Comparison of ENCODE assay signal across 38 cellular contexts in genomic region chr6:144122861-144123260, GRCh38.
"Had no signal": no experiment of that assay in that cellular context is flagged by ENCODE, and none has a peak within 500 bp of the region (broad histone marks: within the 10 kb centered on the region; RNA-seq: fewer than 3 reads in every experiment).

No MANE protein-coding gene starts in this region.

- H3K27me3 Mint-ChIP-seq: activated B cell treated with CpG ODN at 0.5 μM for 24 hours; activated CD8-positive, alpha-beta T cell treated with anti-CD3 and anti-CD28 coated beads for 36 hours had no signal

- FAIRE-seq: astrocyte, TTC549 had no signal

- ATAC-seq: activated CD8-positive, alpha-beta T cell treated with anti-CD3 and anti-CD28 coated beads for 36 hours; activated naive CD4-positive, alpha-beta T cell treated with anti-CD3 and anti-CD28 coated beads, Interleukin-2, amount 50 U/mL, for 72 hours; activated T-cell treated with anti-CD3 and anti-CD28 coated beads, Interleukin-2, amount 50 U/mL, for 4 hours; activated T-cell treated with anti-CD3 and anti-CD28 coated beads, Interleukin-2, amount 50 U/mL, for 72 hours; activated T-helper 17 cell treated with anti-CD3 and anti-CD28 coated beads, Interleukin-2, amount 50 U/mL, for 72 hours; body of pancreas had no signal

- H3K27ac ChIP-seq: adrenal gland, body of pancreas, brain microvascular endothelial cell, breast epithelium, VCaP had no signal

- H3K4me3 ChIP-seq: adrenal gland, body of pancreas, breast epithelium had no signal

- H3K27me3 ChIP-seq: adrenal gland, body of pancreas, brain microvascular endothelial cell, breast epithelium had no signal

- H3K36me3 Mint-ChIP-seq: activated CD4-positive, alpha-beta memory T cell treated with anti-CD3 and anti-CD28 coated beads for 36 hours; activated naive CD4-positive, alpha-beta T cell treated with anti-CD3 and anti-CD28 coated beads, Interleukin-2, amount 50 U/mL, for 72 hours; activated naive CD8-positive, alpha-beta T cell treated with anti-CD3 and anti-CD28 coated beads for 36 hours had no signal

- H3K4me1 Mint-ChIP-seq: activated CD4-positive, alpha-beta T cell treated with anti-CD3 and anti-CD28 coated beads, Interleukin-2, amount 10 ng/mL, durations not matched to agents 24 days and 14 days; activated naive CD8-positive, alpha-beta T cell treated with anti-CD3 and anti-CD28 coated beads for 36 hours; activated T-helper 17 cell treated with anti-CD3 and anti-CD28 coated beads, Interleukin-2, amount 50 U/mL, for 72 hours had no signal

- H3K9me3 ChIP-seq: adrenal gland, body of pancreas, breast epithelium had no signal

- DNase-seq: activated B cell treated with CpG ODN at 0.5 μM for 24 hours; activated CD4-positive, alpha-beta memory T cell treated with anti-CD3 and anti-CD28 coated beads for 36 hours; activated CD4-positive, alpha-beta T cell treated with anti-CD3 and anti-CD28 coated beads for 4 hours; activated CD4-positive, alpha-beta T cell treated with anti-CD3 and anti-CD28 coated beads, Interleukin-2, amount 10 ng/mL, durations not matched to agents 24 days and 14 days; activated CD4-positive, alpha-beta T cell treated with anti-CD3 and anti-CD28 coated beads, Interleukin-2, amount 50 U/mL, for 1 hour; activated CD4-positive, alpha-beta T cell treated with anti-CD3 and anti-CD28 coated beads, Interleukin-2, amount 50 U/mL, for 4 hours; activated CD4-positive, CD25-positive, alpha-beta regulatory T cell treated with anti-CD3 and anti-CD28 coated beads, Interleukin-2, amount 50 U/mL, for 72 hours; activated CD8-positive, alpha-beta memory T cell treated with anti-CD3 and anti-CD28 coated beads, Interleukin-2, amount 50 U/mL, for 4 hours; activated CD8-positive, alpha-beta T cell treated with anti-CD3 and anti-CD28 coated beads for 36 hours; activated effector memory CD4-positive, alpha-beta T cell treated with anti-CD3 and anti-CD28 coated beads, Interleukin-2, amount 50 U/mL, for 16 hours; activated gamma-delta T cell treated with Interleukin-2 at 50 U/mL for 16 hours; activated naive CD4-positive, alpha-beta T cell; activated naive CD4-positive, alpha-beta T cell treated with anti-CD3 and anti-CD28 coated beads for 36 hours; activated naive CD4-positive, alpha-beta T cell treated with anti-CD3 and anti-CD28 coated beads, Interleukin-2, amount 50 U/mL, for 16 hours; activated naive CD8-positive, alpha-beta T cell treated with anti-CD3 and anti-CD28 coated beads for 36 hours; activated T-cell treated with anti-CD3 and anti-CD28 coated beads for 4 hours; activated T-cell treated with anti-CD3 and anti-CD28 coated beads, Interleukin-2, amount 50 U/mL, for 1 hour; activated T-cell treated with anti-CD3 and anti-CD28 coated beads, Interleukin-2, amount 50 U/mL, for 4 hours; activated T-cell treated with anti-CD3 and anti-CD28 coated beads, Interleukin-2, amount 50 U/mL, for 72 hours; adrenal gland; amniotic stem cell; aorta; body of pancreas; brain microvascular endothelial cell; central memory CD4-positive, alpha-beta T cell; cerebellar nuclear complex; T-helper 1 cell; T-helper 2 cell; T-helper 9 cell had no signal

- H3K4me3 Mint-ChIP-seq: activated B cell treated with CpG ODN at 0.5 μM for 24 hours; activated CD4-positive, alpha-beta memory T cell treated with anti-CD3 and anti-CD28 coated beads for 36 hours; activated CD4-positive, alpha-beta T cell treated with anti-CD3 and anti-CD28 coated beads, Interleukin-2, amount 10 ng/mL, durations not matched to agents 24 days and 14 days; activated CD8-positive, alpha-beta T cell treated with anti-CD3 and anti-CD28 coated beads for 36 hours; activated naive CD4-positive, alpha-beta T cell treated with anti-CD3 and anti-CD28 coated beads for 36 hours; activated naive CD8-positive, alpha-beta T cell treated with anti-CD3 and anti-CD28 coated beads for 36 hours; activated T-cell treated with anti-CD3 and anti-CD28 coated beads, Interleukin-2, amount 50 U/mL, for 4 hours; activated T-cell treated with anti-CD3 and anti-CD28 coated beads, Interleukin-2, amount 50 U/mL, for 72 hours; activated T-helper 1 cell treated with anti-CD3 and anti-CD28 coated beads, Interleukin-12 subunit alpha, Interleukin-12 subunit beta, Interleukin-2, Interleukin-4 antibody, amounts not matched to agents 30 ng/mL and 10 ng/mL and 1 ng/mL, durations not matched to agents 14 hours and 24 hours and 36 hours; activated T-helper 17 cell treated with anti-CD3 and anti-CD28 coated beads, Interleukin-2, amount 50 U/mL, for 72 hours; T-helper 1 cell treated with Interleukin-12 subunit alpha and Interleukin-12 subunit beta and Interleukin-4 antibody, amounts not matched to agents 30 μg/mL and 1 μg/mL, for 36 hours; T-helper 2 cell treated with Interferon-gamma antibody and Interleukin-4, amounts not matched to agents 5 μg/mL and 100 μg/mL, for 36 hours had no signal

- H3K9me3 Mint-ChIP-seq: activated B cell treated with CpG ODN at 0.5 μM for 24 hours; activated CD4-positive, alpha-beta memory T cell treated with anti-CD3 and anti-CD28 coated beads for 36 hours; activated CD8-positive, alpha-beta T cell treated with anti-CD3 and anti-CD28 coated beads for 36 hours; activated naive CD4-positive, alpha-beta T cell treated with anti-CD3 and anti-CD28 coated beads for 36 hours; activated naive CD4-positive, alpha-beta T cell treated with anti-CD3 and anti-CD28 coated beads, Interleukin-2, amount 50 U/mL, for 72 hours; activated naive CD8-positive, alpha-beta T cell treated with anti-CD3 and anti-CD28 coated beads for 36 hours; activated T-cell treated with anti-CD3 and anti-CD28 coated beads, Interleukin-2, amount 50 U/mL, for 4 hours; activated T-helper 1 cell treated with anti-CD3 and anti-CD28 coated beads, Interleukin-12 subunit alpha, Interleukin-12 subunit beta, Interleukin-2, Interleukin-4 antibody, amounts not matched to agents 30 ng/mL and 10 ng/mL and 1 ng/mL, durations not matched to agents 14 hours and 24 hours and 36 hours; activated T-helper 17 cell treated with anti-CD3 and anti-CD28 coated beads, Interleukin-2, amount 50 U/mL, for 72 hours; T-helper 1 cell treated with Interleukin-12 subunit alpha and Interleukin-12 subunit beta and Interleukin-4 antibody, amounts not matched to agents 30 μg/mL and 1 μg/mL, for 36 hours; T-helper 2 cell treated with Interferon-gamma antibody and Interleukin-4, amounts not matched to agents 5 μg/mL and 100 μg/mL, for 36 hours had no signal

- H3K4me1 ChIP-seq: adrenal gland, body of pancreas, breast epithelium had no signal

- H3K27ac Mint-ChIP-seq: activated B cell treated with CpG ODN at 0.5 μM for 24 hours; activated CD4-positive, alpha-beta memory T cell treated with anti-CD3 and anti-CD28 coated beads for 36 hours; activated CD4-positive, alpha-beta T cell treated with anti-CD3 and anti-CD28 coated beads, Interleukin-2, amount 10 ng/mL, durations not matched to agents 24 days and 14 days; activated CD8-positive, alpha-beta T cell treated with anti-CD3 and anti-CD28 coated beads for 36 hours; activated naive CD4-positive, alpha-beta T cell treated with anti-CD3 and anti-CD28 coated beads for 36 hours; activated naive CD8-positive, alpha-beta T cell treated with anti-CD3 and anti-CD28 coated beads for 36 hours; activated T-cell treated with anti-CD3 and anti-CD28 coated beads, Interleukin-2, amount 50 U/mL, for 72 hours; activated T-helper 1 cell treated with anti-CD3 and anti-CD28 coated beads, Interleukin-12 subunit alpha, Interleukin-12 subunit beta, Interleukin-2, Interleukin-4 antibody, amounts not matched to agents 30 ng/mL and 10 ng/mL and 1 ng/mL, durations not matched to agents 14 hours and 24 hours and 36 hours; activated T-helper 17 cell treated with anti-CD3 and anti-CD28 coated beads, Interleukin-2, amount 50 U/mL, for 72 hours; T-helper 1 cell treated with Interleukin-12 subunit alpha and Interleukin-12 subunit beta and Interleukin-4 antibody, amounts not matched to agents 30 μg/mL and 1 μg/mL, for 36 hours; T-helper 2 cell treated with Interferon-gamma antibody and Interleukin-4, amounts not matched to agents 5 μg/mL and 100 μg/mL, for 36 hours had no signal

- H3K36me3 ChIP-seq: adrenal gland, brain microvascular endothelial cell, breast epithelium had no signal
